Comparison of ENCODE assay signal across 1 cellular context in the genomic region with DNA sequence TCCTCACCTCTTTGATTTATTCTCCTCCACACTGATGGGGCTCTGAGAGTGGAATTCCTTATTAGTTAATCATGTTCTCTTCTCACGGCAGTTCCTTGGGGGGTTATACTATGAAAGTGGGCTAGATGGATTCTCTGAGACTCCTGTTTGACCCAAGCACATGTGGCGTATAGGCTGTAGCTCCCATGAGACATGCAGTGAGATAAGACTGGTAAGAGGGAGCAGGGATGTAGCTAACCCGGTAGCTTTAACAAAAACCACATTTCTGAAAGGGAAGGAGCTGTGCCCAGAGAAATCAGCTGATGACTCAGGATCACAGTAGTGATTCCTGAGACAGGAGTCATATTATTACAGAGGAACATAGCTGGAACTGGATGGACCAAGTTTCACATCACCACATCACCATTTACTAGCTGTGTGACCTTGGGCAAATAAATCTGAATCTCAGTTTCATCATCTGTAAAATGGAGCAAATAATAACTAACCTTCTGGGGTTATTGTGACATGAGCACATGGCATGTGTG.
TF ChIP-seq lines count a peak whose summit lies in the region.

No MANE protein-coding gene starts in this region.

TF ChIP-seq in SK-N-SH, 30 proteins besides CTCF, POLR2A, EP300 and RAD21 (continued from another document):
- TF ChIP-seq NRF1 (IDR thresholded peaks at IDR 0.05; ENCODE audit: low read depth, low read length): no peak
- no peak for TF ChIP-seq TAF1 (IDR thresholded peaks at IDR 0.05; ENCODE audit: borderline replicate concordance, low read depth, low read length)
- no peak for TF ChIP-seq MXI1 (IDR thresholded peaks at IDR 0.05; ENCODE audit: low read depth, low read length)
- TF ChIP-seq GABPA (IDR thresholded peaks at IDR 0.05; ENCODE audit: low read depth): peak; percentile 10; the same call in 1 of the 2 replicates
- no peak for TF ChIP-seq FOXJ3 (CRISPR knock-in tag; IDR thresholded peaks at IDR 0.05)
- peak; percentile 66; the same call in 1 of the 2 replicates for TF ChIP-seq RXRA (IDR thresholded peaks at IDR 0.05; ENCODE audit: borderline replicate concordance, low read depth)
- peak; percentile 95 for TF ChIP-seq JUND (IDR thresholded peaks at IDR 0.05)
- no peak for TF ChIP-seq RFX5 (IDR thresholded peaks at IDR 0.05; ENCODE audit: low read length)
- TF ChIP-seq FOSL2 (IDR thresholded peaks at IDR 0.05; ENCODE audit: borderline replicate concordance, low read depth): peak; percentile 92
- TF ChIP-seq NFIC (IDR thresholded peaks at IDR 0.05; ENCODE audit: borderline replicate concordance): peak; percentile 87
- TF ChIP-seq, protein P1, sequence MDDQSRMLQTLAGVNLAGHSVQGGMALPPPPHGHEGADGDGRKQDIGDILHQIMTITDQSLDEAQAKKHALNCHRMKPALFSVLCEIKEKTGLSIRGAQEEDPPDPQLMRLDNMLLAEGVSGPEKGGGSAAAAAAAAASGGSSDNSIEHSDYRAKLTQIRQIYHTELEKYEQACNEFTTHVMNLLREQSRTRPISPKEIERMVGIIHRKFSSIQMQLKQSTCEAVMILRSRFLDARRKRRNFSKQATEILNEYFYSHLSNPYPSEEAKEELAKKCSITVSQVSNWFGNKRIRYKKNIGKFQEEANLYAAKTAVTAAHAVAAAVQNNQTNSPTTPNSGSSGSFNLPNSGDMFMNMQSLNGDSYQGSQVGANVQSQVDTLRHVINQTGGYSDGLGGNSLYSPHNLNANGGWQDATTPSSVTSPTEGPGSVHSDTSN (IDR thresholded peaks at IDR 0.05): peak; percentile 77
- TF ChIP-seq, protein P2, sequence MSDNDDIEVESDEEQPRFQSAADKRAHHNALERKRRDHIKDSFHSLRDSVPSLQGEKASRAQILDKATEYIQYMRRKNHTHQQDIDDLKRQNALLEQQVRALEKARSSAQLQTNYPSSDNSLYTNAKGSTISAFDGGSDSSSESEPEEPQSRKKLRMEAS (IDR thresholded peaks at IDR 0.05; ENCODE audit: low read depth): peak; percentile 82; the same call in 1 of the 2 replicates
- TF ChIP-seq YY1 (IDR thresholded peaks at IDR 0.05; ENCODE audit: low read depth): 0 out of 2 replicates have a peak, but pooled peaks have one; percentile 40
